In genomic region chr7:25223206-25223605, GRCh38 we compare ENCODE assay signal across 23 cellular contexts. TPM values are rescaled to one million over a fixed set of nuclear protein-coding genes. Genes with fewer than 3 reads are reported as not detected.
DNase-seq lines count a peak whose midpoint lies in the region; ATAC-seq and TF ChIP-seq lines count a peak whose summit lies in the region.
"Had no signal": no experiment of that assay in that cellular context is flagged by ENCODE, and none has a peak within 500 bp of the region (broad histone marks: within the 10 kb centered on the region; RNA-seq: fewer than 3 reads in every experiment).

No MANE protein-coding gene starts in this region.

- H3K4me3 ChIP-seq in GM23338 (no peak overlapping the region), SJCRH30 (no peak overlapping the region)
- H3K4me3 ChIP-seq: A549; BLaER1 treated with 17β-estradiol and CSF1 and Interleukin-3, amounts not matched to agents 10 nM and 100 nM had no signal

- no peaks in the 10 kb centered on the region for H3K4me1 ChIP-seq in GM23338 (ENCODE audit: insufficient read depth)
- H3K4me1 ChIP-seq in SJCRH30, result peaks cover 5% of the 10 kb centered on the region
- H3K4me1 ChIP-seq: A549, BE2C had no signal

- H3K27ac ChIP-seq in GM23338 (ENCODE audit: low read depth), result no peak overlapping the region
- H3K27ac ChIP-seq in SJCRH30, result no peak overlapping the region
- H3K27ac ChIP-seq: A549; BLaER1 treated with 17β-estradiol and CSF1 and Interleukin-3, amounts not matched to agents 10 nM and 100 nM had no signal

- H3F3A ChIP-seq in GM23338 (replicated peaks; ENCODE audit: low read depth), result no peaks in the 10 kb centered on the region

- no peaks in the 10 kb centered on the region for H3K9me3 Mint-ChIP-seq in GM23338
- H3K9me3 Mint-ChIP-seq in stimulated activated effector memory CD8-positive, alpha-beta T cell treated with anti-CD3 and anti-CD28 coated beads, Interleukin-12 subunit alpha, Interleukin-12 subunit beta, amount 100 ng/mL, for 72 hours, result no peaks in the 10 kb centered on the region
- H3K9me3 Mint-ChIP-seq in stimulated activated naive CD8-positive, alpha-beta T cell treated with anti-CD3 and anti-CD28 coated beads, Interleukin-15, amount 100 ng/mL, for 72 hours, result no peaks in the 10 kb centered on the region
- H3K9me3 Mint-ChIP-seq in natural killer cell treated with Interleukin-12 subunit alpha and Interleukin-12 subunit beta and Interleukin-15 and Interleukin-18, amount 100 ng/mL, for 72 hours, result no peaks in the 10 kb centered on the region
- H3K9me3 Mint-ChIP-seq: CD14-positive monocyte; CD4-positive, alpha-beta T cell had no signal

- DNase-seq in GM23338 (ENCODE audit: low spot score) (no peak), SJCRH30 (peak; percentile 63 to 66), NCI-H2029 treated with DMSO at 0.1 percent for 48 hours (lab: John Stamatoyannopoulos, UW) (no peak)
- DNase-seq in stimulated activated effector memory CD8-positive, alpha-beta T cell treated with anti-CD3 and anti-CD28 coated beads, Interleukin-12 subunit alpha, Interleukin-12 subunit beta, amount 100 ng/mL, for 72 hours (ENCODE audit: low spot score in 2 of 2), result no peak
- no peak for DNase-seq in stimulated activated naive CD8-positive, alpha-beta T cell treated with anti-CD3 and anti-CD28 coated beads, Interleukin-15, amount 100 ng/mL, for 72 hours
- DNase-seq in natural killer cell treated with Interleukin-12 subunit alpha and Interleukin-12 subunit beta and Interleukin-15 and Interleukin-18, amount 100 ng/mL, for 72 hours (ENCODE audit: low spot score), result no peak
- DNase-seq: 8988T; ACHN; AML-193; BE2C; CD4-positive, alpha-beta T cell; CD8-positive, alpha-beta memory T cell; DMS 273 treated with DMSO at 0.1 percent for 48 hours; DMS79; GF-D8; H7; HCEC 1CT had no signal

- no peak for ATAC-seq in GM23338
- ATAC-seq in stimulated activated effector memory CD8-positive, alpha-beta T cell treated with anti-CD3 and anti-CD28 coated beads, Interleukin-12 subunit alpha, Interleukin-12 subunit beta, amount 100 ng/mL, for 72 hours, result peak; percentile 16
- no peak for ATAC-seq in stimulated activated naive CD8-positive, alpha-beta T cell treated with anti-CD3 and anti-CD28 coated beads, Interleukin-15, amount 100 ng/mL, for 72 hours
- ATAC-seq in natural killer cell treated with Interleukin-12 subunit alpha and Interleukin-12 subunit beta and Interleukin-15 and Interleukin-18, amount 100 ng/mL, for 72 hours, result no peak
- ATAC-seq: A549 had no signal

- no peaks in the 10 kb centered on the region for H3K9me2 ChIP-seq in GM23338 (ENCODE audit: insufficient read depth)

- no peaks in the 10 kb centered on the region for H3K79me2 ChIP-seq in GM23338 (replicated peaks; ENCODE audit: insufficient read depth)

- no peaks in the 10 kb centered on the region for H3K9me3 ChIP-seq in SJCRH30 (replicated peaks)
- H3K9me3 ChIP-seq: A549; BE2C; BLaER1 treated with 17β-estradiol and CSF1 and Interleukin-3, amounts not matched to agents 10 nM and 100 nM had no signal

- H3K4me1 Mint-ChIP-seq in GM23338, result no peaks in the 10 kb centered on the region
- no peaks in the 10 kb centered on the region for H3K4me1 Mint-ChIP-seq in stimulated activated effector memory CD8-positive, alpha-beta T cell treated with anti-CD3 and anti-CD28 coated beads, Interleukin-12 subunit alpha, Interleukin-12 subunit beta, amount 100 ng/mL, for 72 hours
- H3K4me1 Mint-ChIP-seq in stimulated activated naive CD8-positive, alpha-beta T cell treated with anti-CD3 and anti-CD28 coated beads, Interleukin-15, amount 100 ng/mL, for 72 hours, result no peaks in the 10 kb centered on the region
- no peaks in the 10 kb centered on the region for H3K4me1 Mint-ChIP-seq in natural killer cell treated with Interleukin-12 subunit alpha and Interleukin-12 subunit beta and Interleukin-15 and Interleukin-18, amount 100 ng/mL, for 72 hours (ENCODE audit: low read depth in 2 of 2)
- H3K4me1 Mint-ChIP-seq: CD14-positive monocyte; CD8-positive, alpha-beta memory T cell had no signal

- no peak overlapping the region for H3K4me2 ChIP-seq in GM23338
- H3K4me2 ChIP-seq: A549; BLaER1 treated with 17β-estradiol and CSF1 and Interleukin-3, amounts not matched to agents 10 nM and 100 nM had no signal

- peaks cover 4% of the 10 kb centered on the region for H3K27me3 Mint-ChIP-seq in GM23338 (ENCODE audit: insufficient read depth, low read depth, poor library complexity)
- peaks cover 50% of the 10 kb centered on the region for H3K27me3 Mint-ChIP-seq in stimulated activated naive CD8-positive, alpha-beta T cell treated with anti-CD3 and anti-CD28 coated beads, Interleukin-15, amount 100 ng/mL, for 72 hours
- peaks cover 29 to 35% of the 10 kb centered on the region in 2 donors for H3K27me3 Mint-ChIP-seq in natural killer cell treated with Interleukin-12 subunit alpha and Interleukin-12 subunit beta and Interleukin-15 and Interleukin-18, amount 100 ng/mL, for 72 hours

- H3K27ac Mint-ChIP-seq in GM23338, result no peak overlapping the region
- no peak overlapping the region for H3K27ac Mint-ChIP-seq in stimulated activated effector memory CD8-positive, alpha-beta T cell treated with anti-CD3 and anti-CD28 coated beads, Interleukin-12 subunit alpha, Interleukin-12 subunit beta, amount 100 ng/mL, for 72 hours
- H3K27ac Mint-ChIP-seq in stimulated activated naive CD8-positive, alpha-beta T cell treated with anti-CD3 and anti-CD28 coated beads, Interleukin-15, amount 100 ng/mL, for 72 hours, result no peak overlapping the region
- no peak overlapping the region for H3K27ac Mint-ChIP-seq in natural killer cell treated with Interleukin-12 subunit alpha and Interleukin-12 subunit beta and Interleukin-15 and Interleukin-18, amount 100 ng/mL, for 72 hours
- H3K27ac Mint-ChIP-seq: CD14-positive monocyte; CD4-positive, alpha-beta T cell; CD8-positive, alpha-beta memory T cell had no signal

- no peaks in the 10 kb centered on the region for H3K36me3 ChIP-seq in GM23338 (ENCODE audit: insufficient read depth)
- no peaks in the 10 kb centered on the region for H3K36me3 ChIP-seq in SJCRH30
- H3K36me3 ChIP-seq: BE2C; BLaER1 treated with 17β-estradiol and CSF1 and Interleukin-3, amounts not matched to agents 10 nM and 100 nM had no signal

- no peak for TF ChIP-seq CTCF in GM23338 (conservative IDR thresholded peaks at IDR 0.05; ENCODE audit: low read depth in 2 of 2)

- H2AFZ ChIP-seq in GM23338, result peak overlapping the region; percentile 56

- H3K27me3 ChIP-seq in GM23338 (ENCODE audit: insufficient read depth) (no peaks in the 10 kb centered on the region), SJCRH30 (peaks cover 3% of the 10 kb centered on the region; the same call in 1 of the 2 replicates)
- H3K27me3 ChIP-seq: BLaER1 treated with 17β-estradiol and CSF1 and Interleukin-3, amounts not matched to agents 10 nM and 100 nM had no signal

- no peak overlapping the region for H3K4me3 Mint-ChIP-seq in GM23338
- no peak overlapping the region for H3K4me3 Mint-ChIP-seq in stimulated activated effector memory CD8-positive, alpha-beta T cell treated with anti-CD3 and anti-CD28 coated beads, Interleukin-12 subunit alpha, Interleukin-12 subunit beta, amount 100 ng/mL, for 72 hours
- no peak overlapping the region for H3K4me3 Mint-ChIP-seq in stimulated activated naive CD8-positive, alpha-beta T cell treated with anti-CD3 and anti-CD28 coated beads, Interleukin-15, amount 100 ng/mL, for 72 hours
- no peak overlapping the region for H3K4me3 Mint-ChIP-seq in natural killer cell treated with Interleukin-12 subunit alpha and Interleukin-12 subunit beta and Interleukin-15 and Interleukin-18, amount 100 ng/mL, for 72 hours
- H3K4me3 Mint-ChIP-seq: CD14-positive monocyte; CD4-positive, alpha-beta T cell; CD8-positive, alpha-beta memory T cell had no signal

- H4K20me1 ChIP-seq in GM23338 (replicated peaks; ENCODE audit: insufficient read depth), result no peaks in the 10 kb centered on the region
- H4K20me1 ChIP-seq: BLaER1 treated with 17β-estradiol and CSF1 and Interleukin-3, amounts not matched to agents 10 nM and 100 nM had no signal

- H3K36me3 Mint-ChIP-seq in GM23338 (ENCODE audit: low read depth), result no peaks in the 10 kb centered on the region
- no peaks in the 10 kb centered on the region for H3K36me3 Mint-ChIP-seq in stimulated activated effector memory CD8-positive, alpha-beta T cell treated with anti-CD3 and anti-CD28 coated beads, Interleukin-12 subunit alpha, Interleukin-12 subunit beta, amount 100 ng/mL, for 72 hours
- no peaks in the 10 kb centered on the region for H3K36me3 Mint-ChIP-seq in natural killer cell treated with Interleukin-12 subunit alpha and Interleukin-12 subunit beta and Interleukin-15 and Interleukin-18, amount 100 ng/mL, for 72 hours
- H3K36me3 Mint-ChIP-seq: CD14-positive monocyte had no signal

TF ChIP-seq in GM23338, 12 proteins besides CTCF, POLR2A, EP300 and RAD21 (continues in another document):
- no peak for TF ChIP-seq JUNB (IDR thresholded peaks at IDR 0.05; ENCODE audit: unreplicated experiment)
- TF ChIP-seq CREB1 (CRISPR knock-in tag; IDR thresholded peaks at IDR 0.05; ENCODE audit: low read depth), result no peak
- no peak for TF ChIP-seq NANOG (IDR thresholded peaks at IDR 0.05; ENCODE audit: borderline replicate concordance)
- TF ChIP-seq STAT1 (IDR thresholded peaks at IDR 0.05; ENCODE audit: unreplicated experiment), result no peak
- TF ChIP-seq ZNF331 (CRISPR knock-in tag; IDR thresholded peaks at IDR 0.05; ENCODE audit: low read depth), result no peak

RNA-seq across cellular contexts. Expression of gene NPVF, which starts 5.1 kb away (rescaled TPM):
- not detected in 2 replicates for total RNA-seq in GM23338 (2014; rRNA removed; shearing (Covaris generic))
- polyA plus RNA-seq in GM23338 (2016; fragmentation: Nextera tagmentation; extraction: Ambion mirVana), result not detected in 2 replicates
- not detected in 2 replicates for total RNA-seq in SJCRH30 (2014; rRNA removed; shearing (Covaris generic))
- total RNA-seq in natural killer cell treated with Interleukin-12 subunit alpha and Interleukin-12 subunit beta and Interleukin-15 and Interleukin-18, amount 100 ng/mL, for 72 hours, result not detected
- total RNA-seq: CD4-positive, alpha-beta T cell; CD8-positive, alpha-beta memory T cell; Daoy; G401; H1; H7 had no signal
- polyA plus RNA-seq: A549; CD14-positive monocyte; CD8-positive, alpha-beta memory T cell; H1 had no signal

Comparison
In these comparisons a context has a peak if more than half of its experiments do, and no peak if none do; other contexts are left out.
1. DNase-seq: peak in SJCRH30 (2 of 2); none in GM23338 (single experiment), stimulated activated effector memory CD8-positive, alpha-beta T cell treated with anti-CD3 and anti-CD28 coated beads, Interleukin-12 subunit alpha, Interleukin-12 subunit beta, amount 100 ng/mL, for 72 hours (0 of 2), stimulated activated naive CD8-positive, alpha-beta T cell treated with anti-CD3 and anti-CD28 coated beads, Interleukin-15, amount 100 ng/mL, for 72 hours (0 of 2), natural killer cell treated with Interleukin-12 subunit alpha and Interleukin-12 subunit beta and Interleukin-15 and Interleukin-18, amount 100 ng/mL, for 72 hours (single experiment) and NCI-H2029 treated with DMSO at 0.1 percent for 48 hours (single experiment).